14 cellular contexts compared by ENCODE assay signal in genomic region chr19:43264841-43265663, GRCh38. TPM values are rescaled to one million over a fixed set of nuclear protein-coding genes. Genes with fewer than 3 reads are reported as not detected.
A peak's percentile ranks its signal among the peaks of the same experiment; 100 is the strongest.
DNase-seq lines count a peak whose midpoint lies in the region; ATAC-seq and TF ChIP-seq lines count a peak whose summit lies in the region.
"Not testable (repeated sequence)": the region's sequence is repeated elsewhere in the genome, so short reads cannot be mapped to it uniquely, and the experiment has no call there.
"Had no signal": no experiment of that assay in that cellular context is flagged by ENCODE, and none has a peak within 500 bp of the region (broad histone marks: within the 10 kb centered on the region; RNA-seq: fewer than 3 reads in every experiment).

No MANE protein-coding gene starts in this region.

- dilution Hi-C loops in IMR-90 (cut with HindIII; ENCODE audit: low sequenced_read_pairs, unreplicated experiment): not testable (repeated sequence)

- not testable (repeated sequence) for H3K27me3 ChIP-seq in IMR-90 (ENCODE audit: control insufficient read depth, insufficient read depth, low read length); skeletal muscle satellite cell (ENCODE audit: control insufficient read depth, insufficient read depth, low read length)

- H2AK9ac ChIP-seq in IMR-90 (replicated peaks; ENCODE audit: low read depth, low read length, poor library complexity): peak overlapping the region; percentile 91

- H3K18ac ChIP-seq in IMR-90 (ENCODE audit: low read depth, low read length): peak overlapping the region; percentile 93

- peak overlapping the region; percentile 100 for H2AK5ac ChIP-seq in IMR-90 (ENCODE audit: low read depth, low read length)

- H2BK15ac ChIP-seq in IMR-90 (ENCODE audit: low read depth, low read length): peak overlapping the region; percentile 97; the same call in 2 of the 3 replicates

- H4K91ac ChIP-seq in IMR-90 (ENCODE audit: insufficient read depth, low read depth, low read length): peak overlapping the region; percentile 100

- peak overlapping the region; percentile 61 for H4K5ac ChIP-seq in IMR-90 (ENCODE audit: low read depth, low read length)

- WGBS in IMR-90 (ENCODE audit: extremely low coverage in 2 of 2, insufficient read length in 1 of 2), 2 experiments: no CpG with 5 or more reads among the region's 7 CpGs

- not testable (repeated sequence) for H3K9me3 ChIP-seq in IMR-90 (ENCODE audit: control insufficient read depth, insufficient read depth, low read length); skeletal muscle satellite cell (replicated peaks; ENCODE audit: low read length)

- peak overlapping the region; percentile 97 for H3K23ac ChIP-seq in IMR-90 (ENCODE audit: low read depth, low read length)

- H3K9me1 ChIP-seq in IMR-90 (ENCODE audit: insufficient read depth, low read length): peaks cover 17% of the 10 kb centered on the region; the same call in 1 of the 2 replicates

- peak overlapping the region; percentile 99 for H3K56ac ChIP-seq in IMR-90 (ENCODE audit: extremely low read depth, insufficient read depth, low read length)

- peak overlapping the region; percentile 95 to 97 for H4K8ac ChIP-seq in IMR-90 (ENCODE audit: low read depth in 2 of 2, low read length in 2 of 2)

- H3K4ac ChIP-seq in IMR-90 (ENCODE audit: low read depth, low read length): peak overlapping the region; percentile 100

- BruUV-seq in IMR-90 (replicated peaks; lab: Mats Ljungman, UMichigan): not testable (repeated sequence)

- peak overlapping the region; percentile 100 for H2BK120ac ChIP-seq in IMR-90 (ENCODE audit: low read depth, low read length)

- not testable (repeated sequence) for TF ChIP-seq POLR2A in IMR-90 (IDR thresholded peaks at IDR 0.05; ENCODE audit: low read depth, low read length)

- H2BK20ac ChIP-seq in IMR-90 (ENCODE audit: low read depth, low read length): peak overlapping the region; percentile 99

- H4K20me1 ChIP-seq in IMR-90 (ENCODE audit: insufficient read depth, low read length): not testable (repeated sequence)

- DNase-seq in AG09309 (ENCODE audit: low read depth) (peak; percentile 40), GM04504 (ENCODE audit: low read depth) (peak; percentile 70), IMR-90 (peak; percentile 94), SK-MEL-5 (ENCODE audit: low read depth, low spot score) (peak; percentile 9), astrocyte of the spinal cord (ENCODE audit: low read depth, low spot score) (peak; percentile 50), epithelial cell of prostate (ENCODE audit: low read depth, low spot score) (peak; percentile 76), islet precursor cell (peak; percentile 88)

- CTCF ChIA-PET in IMR-90 (lab: Yijun Ruan, JAX): not testable (repeated sequence)

- in situ Hi-C loops in IMR-90 (cut with MboI; ENCODE audit: low sequenced_read_pairs): loop anchor here (5.0 to 10.0 kb wide), 2 partner anchors 73 to 140 kb away; no protein-coding TSS in a partner anchor
- in situ Hi-C loops in SK-MEL-5 (cut with HindIII; ENCODE audit: low pct_unique_long_range_greater_than_20kb, low sequenced_read_pairs); astrocyte of the spinal cord (cut with HindIII; ENCODE audit: low sequenced_read_pairs): not testable (repeated sequence)

- H3K4me1 ChIP-seq in IMR-90 (ENCODE audit: control insufficient read depth, insufficient read depth, low read length): peaks cover 18% of the 10 kb centered on the region
- H3K4me1 ChIP-seq in skeletal muscle satellite cell (ENCODE audit: control insufficient read depth, insufficient read depth, low read length): peaks cover 12% of the 10 kb centered on the region

- peak overlapping the region; percentile 27; the same call in 1 of the 2 replicates for H3K4me2 ChIP-seq in IMR-90 (ENCODE audit: low read depth, low read length)
- H3K4me2 ChIP-seq in skeletal muscle satellite cell (ENCODE audit: low read length): peak overlapping the region; percentile 43

- H3K14ac ChIP-seq in IMR-90 (replicated peaks; ENCODE audit: low read depth, low read length): peak overlapping the region; percentile 99

- POLR2A ChIA-PET in IMR-90 (lab: Charles Lee; ENCODE audit: unreplicated experiment): not testable (repeated sequence)

- not testable (repeated sequence) for H3K9ac ChIP-seq in IMR-90 (ENCODE audit: low read depth, low read length)
- H3K9ac ChIP-seq in skeletal muscle satellite cell (ENCODE audit: low read depth, low read length): peak overlapping the region; percentile 71

- intact Hi-C loops in IMR-90 (cut with micrococcal nuclease): loop anchor here (5.0 kb wide), 1 partner anchor 73 kb away; no protein-coding TSS in a partner anchor

- not testable (repeated sequence) for H2AFZ ChIP-seq in IMR-90 (replicated peaks; ENCODE audit: low read length, poor library complexity)

- peaks cover 13 to 27% of the 10 kb centered on the region in 2 experiments for H3K79me1 ChIP-seq in IMR-90 (ENCODE audit: low read depth in 1 of 2, low read length in 2 of 2)

- ATAC-seq in IMR-90 (ENCODE audit: low read depth): peak; percentile 57

- H3K27ac ChIP-seq in IMR-90 (ENCODE audit: insufficient read depth, low read length) (peak overlapping the region; percentile 88), epithelial cell of prostate (peak overlapping the region; percentile 98)

- not testable (repeated sequence) for TF ChIP-seq RAD21 in IMR-90 (IDR thresholded peaks at IDR 0.05; ENCODE audit: low read length)

- H3K36me3 ChIP-seq in IMR-90 (ENCODE audit: control insufficient read depth, insufficient read depth, low read length); skeletal muscle satellite cell (ENCODE audit: insufficient read depth, low read length): not testable (repeated sequence)

- not testable (repeated sequence) for H3K4me3 ChIP-seq in AG09309 (ENCODE audit: control insufficient read depth, low read depth, low read length); IMR-90 (ENCODE audit: insufficient read depth, low read depth, low read length); astrocyte of the spinal cord (ENCODE audit: low read depth, low read length); skeletal muscle satellite cell (ENCODE audit: low read length)

- not testable (repeated sequence) for TF ChIP-seq CTCF in AG09309 (IDR thresholded peaks at IDR 0.05; ENCODE audit: control insufficient read depth, insufficient read depth, low read depth, low read length, missing control alignments); IMR-90 (conservative IDR thresholded peaks at IDR 0.05; ENCODE audit: low read depth, low read length); astrocyte of the spinal cord (IDR thresholded peaks at IDR 0.05; ENCODE audit: low read depth, low read length)

- H2BK5ac ChIP-seq in IMR-90 (ENCODE audit: low read depth, low read length, poor library complexity, severe bottlenecking): peak overlapping the region; percentile 100

TF ChIP-seq in IMR-90, 13 proteins besides CTCF, POLR2A, EP300 and RAD21:
- TF ChIP-seq USF2 (IDR thresholded peaks at IDR 0.05; ENCODE audit: low read depth, low read length): peak; percentile 55; the same call in 1 of the 2 replicates
- TF ChIP-seq CEBPB (IDR thresholded peaks at IDR 0.05; ENCODE audit: low read depth, low read length): peak; percentile 15; the same call in 1 of the 2 replicates
- TF ChIP-seq BHLHE40 (IDR thresholded peaks at IDR 0.05; ENCODE audit: low read depth, low read length): peak; percentile 55; the same call in 1 of the 2 replicates

RNA-seq across cellular contexts. Expression of gene PSG9, which starts 4.3 kb away (rescaled TPM):
- 0.28 and 0.54 TPM in 2 replicates for total RNA-seq in IMR-90 (2012; rRNA removed)
- 1.1 TPM in 2 replicates for polyA plus RNA-seq in IMR-90 (2012; rRNA removed)
- 0.24 and 0.54 TPM in 2 replicates for polyA plus RNA-seq in IMR-90 (2012; cell fraction: cytosol; rRNA removed)
- polyA plus RNA-seq in IMR-90 (2012; cell fraction: nucleus; rRNA removed; ENCODE audit: low replicate concordance): 0.10 and 1.0 TPM in 2 replicates
- 0.40 TPM in 1 of 2 replicates, not detected in the other for total RNA-seq in SK-MEL-5 (2014; rRNA removed; shearing (Covaris generic))
- polyA plus RNA-seq in SK-MEL-5 (2015; cell fraction: cytosol; rRNA removed): 0.28 and 0.38 TPM in 2 replicates
- not detected in 2 replicates for polyA plus RNA-seq in SK-MEL-5 (2015; cell fraction: nucleus; rRNA removed)
- total RNA-seq in skeletal muscle satellite cell (2012; rRNA removed): not detected in 2 replicates
- total RNA-seq: ascending aorta, gastrocnemius medialis, left ventricle myocardium superior, omental fat pad, sciatic nerve, uterus had no signal

RNA-seq across cellular contexts. Expression of gene PSG4, which starts 59.6 kb away (rescaled TPM):
- total RNA-seq in IMR-90 (2012; rRNA removed): 87.5 and 106 TPM in 2 replicates
- polyA plus RNA-seq in IMR-90 (2012; rRNA removed): 211 and 223 TPM in 2 replicates
- polyA plus RNA-seq in IMR-90 (2012; cell fraction: cytosol; rRNA removed): 52.5 and 63.4 TPM in 2 replicates
- 205 and 688 TPM in 2 replicates for polyA plus RNA-seq in IMR-90 (2012; cell fraction: nucleus; rRNA removed; ENCODE audit: low replicate concordance)
- total RNA-seq in SK-MEL-5 (2014; rRNA removed; shearing (Covaris generic)): 2.5 and 4.1 TPM in 2 replicates
- polyA plus RNA-seq in SK-MEL-5 (2015; cell fraction: cytosol; rRNA removed): 6.3 and 7.9 TPM in 2 replicates
- polyA plus RNA-seq in SK-MEL-5 (2015; cell fraction: nucleus; rRNA removed): 10.8 and 14.1 TPM in 2 replicates
- total RNA-seq in skeletal muscle satellite cell (2012; rRNA removed): 0.87 and 3.0 TPM in 2 replicates
- total RNA-seq: ascending aorta, gastrocnemius medialis, left ventricle myocardium superior, omental fat pad, sciatic nerve, uterus had no signal

Comparison
In these comparisons a context has a peak if more than half of its experiments do, and no peak if none do; other contexts are left out.
1. DNase-seq: peak in every context shown above with its lines; median percentile 94 in IMR-90; 88 in islet precursor cell; 76 in epithelial cell of prostate; 70 in GM04504; 50 in astrocyte of the spinal cord; 40 in AG09309; 9 in SK-MEL-5.
2. RNA of gene PSG4, which starts 59.6 kb away (total RNA-seq): 87.5 to 106 TPM in IMR-90; 2.5 to 4.1 TPM in SK-MEL-5; every median in the first group is over 10 times any median in the second.